Comparison of ENCODE assay signal across 14 cellular contexts in the genomic region with DNA sequence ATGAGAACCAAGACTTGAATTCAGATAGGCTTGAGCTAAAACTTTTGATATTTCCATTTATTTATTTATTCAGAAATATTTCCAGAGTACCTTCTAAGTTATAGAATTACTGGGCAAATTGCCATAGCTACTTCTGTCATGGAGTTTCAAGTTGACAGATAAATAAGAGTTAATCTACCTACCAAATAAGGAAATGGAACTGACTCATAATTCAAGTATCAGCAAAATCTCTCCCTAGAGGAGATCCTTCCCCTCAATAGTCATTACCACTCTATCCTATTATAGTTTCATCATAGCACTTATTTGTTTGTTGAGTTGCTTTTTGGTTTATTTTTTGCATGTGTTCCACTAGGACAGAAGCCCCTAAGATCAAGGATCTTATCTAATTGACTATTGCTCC. TPM values are rescaled to one million over a fixed set of nuclear protein-coding genes. Genes with fewer than 3 reads are reported as not detected.
DNase-seq lines count a peak whose midpoint lies in the region; ATAC-seq lines count a peak whose summit lies in the region.
"Had no signal": no experiment of that assay in that cellular context is flagged by ENCODE, and none has a peak within 500 bp of the region (broad histone marks: within the 10 kb centered on the region; RNA-seq: fewer than 3 reads in every experiment).

No MANE protein-coding gene starts in this region.

- ATAC-seq in GM18511 (IDR thresholded peaks at IDR 0.05; ENCODE audit: unreplicated experiment) (peak; percentile 72), GM21447 (IDR thresholded peaks at IDR 0.05; ENCODE audit: unreplicated experiment) (peak; percentile 71), HG03196 (IDR thresholded peaks at IDR 0.05; ENCODE audit: unreplicated experiment) (peak; percentile 60)
- no peak for ATAC-seq in activated CD8-positive, alpha-beta memory T cell treated with anti-CD3 and anti-CD28 coated beads, Interleukin-2, amount 10 ng/mL, durations not matched to agents 7 days and 5 days

- peaks cover 36% of the 10 kb centered on the region for H3K4me1 Mint-ChIP-seq in dendritic cell treated with granulocyte-macrophage colony-stimulating factor and Interleukin-4, amounts not matched to agents 40 ng/mL and 50 ng/mL, for 4 days (ENCODE audit: low read depth)
- H3K4me1 Mint-ChIP-seq in activated CD8-positive, alpha-beta memory T cell treated with anti-CD3 and anti-CD28 coated beads, Interleukin-2, amount 10 ng/mL, durations not matched to agents 7 days and 5 days: no peaks in the 10 kb centered on the region
- no peaks in the 10 kb centered on the region for H3K4me1 Mint-ChIP-seq in activated naive CD8-positive, alpha-beta T cell treated with anti-CD3 and anti-CD28 coated beads for 36 hours
- H3K4me1 Mint-ChIP-seq: central memory CD8-positive, alpha-beta T cell had no signal

- peaks cover 10% of the 10 kb centered on the region for H3K36me3 Mint-ChIP-seq in dendritic cell treated with granulocyte-macrophage colony-stimulating factor and Interleukin-4, amounts not matched to agents 40 ng/mL and 50 ng/mL, for 4 days (ENCODE audit: low read depth)
- no peaks in the 10 kb centered on the region for H3K36me3 Mint-ChIP-seq in activated CD8-positive, alpha-beta memory T cell treated with anti-CD3 and anti-CD28 coated beads, Interleukin-2, amount 10 ng/mL, durations not matched to agents 7 days and 5 days
- H3K36me3 Mint-ChIP-seq in activated naive CD8-positive, alpha-beta T cell treated with anti-CD3 and anti-CD28 coated beads for 36 hours: no peaks in the 10 kb centered on the region

- intact Hi-C loops in dendritic cell treated with granulocyte-macrophage colony-stimulating factor and Interleukin-4, amounts not matched to agents 40 ng/mL and 50 ng/mL, for 4 days (cut with micrococcal nuclease): no loop called here

- H3K4me3 Mint-ChIP-seq in dendritic cell treated with granulocyte-macrophage colony-stimulating factor and Interleukin-4, amounts not matched to agents 40 ng/mL and 50 ng/mL, for 4 days: peak overlapping the region; percentile 8
- no peak overlapping the region for H3K4me3 Mint-ChIP-seq in activated CD8-positive, alpha-beta memory T cell treated with anti-CD3 and anti-CD28 coated beads, Interleukin-2, amount 10 ng/mL, durations not matched to agents 7 days and 5 days
- no peak overlapping the region for H3K4me3 Mint-ChIP-seq in activated naive CD8-positive, alpha-beta T cell treated with anti-CD3 and anti-CD28 coated beads for 36 hours
- H3K4me3 Mint-ChIP-seq: central memory CD8-positive, alpha-beta T cell had no signal

- H3K9me3 Mint-ChIP-seq in dendritic cell treated with granulocyte-macrophage colony-stimulating factor and Interleukin-4, amounts not matched to agents 40 ng/mL and 50 ng/mL, for 4 days: no peaks in the 10 kb centered on the region
- H3K9me3 Mint-ChIP-seq in activated CD8-positive, alpha-beta memory T cell treated with anti-CD3 and anti-CD28 coated beads, Interleukin-2, amount 10 ng/mL, durations not matched to agents 7 days and 5 days (ENCODE audit: low read depth): no peaks in the 10 kb centered on the region
- H3K9me3 Mint-ChIP-seq in activated naive CD8-positive, alpha-beta T cell treated with anti-CD3 and anti-CD28 coated beads for 36 hours: no peaks in the 10 kb centered on the region

- no peaks in the 10 kb centered on the region for H3K27me3 Mint-ChIP-seq in dendritic cell treated with granulocyte-macrophage colony-stimulating factor and Interleukin-4, amounts not matched to agents 40 ng/mL and 50 ng/mL, for 4 days
- H3K27me3 Mint-ChIP-seq in activated CD8-positive, alpha-beta memory T cell treated with anti-CD3 and anti-CD28 coated beads, Interleukin-2, amount 10 ng/mL, durations not matched to agents 7 days and 5 days: no peaks in the 10 kb centered on the region
- no peaks in the 10 kb centered on the region for H3K27me3 Mint-ChIP-seq in activated naive CD8-positive, alpha-beta T cell treated with anti-CD3 and anti-CD28 coated beads for 36 hours

- DNase-seq in activated CD8-positive, alpha-beta memory T cell treated with anti-CD3 and anti-CD28 coated beads, Interleukin-2, amount 10 ng/mL, durations not matched to agents 7 days and 5 days: no peak
- DNase-seq in NCI-H1092 treated with DMSO at 0.1 percent for 48 hours (lab: John Stamatoyannopoulos, UW): no peak
- DNase-seq in mucosa of gallbladder (ENCODE audit: low spot score): no peak
- DNase-seq in activated naive CD8-positive, alpha-beta T cell treated with anti-CD3 and anti-CD28 coated beads for 36 hours: no peak
- DNase-seq: C1 segment of cervical spinal cord, esophagus squamous epithelium, NCI-H1105 treated with DMSO at 0.1 percent for 48 hours, NCI-H748 treated with DMSO at 0.1 percent for 48 hours, upper lobe of left lung had no signal

- peak overlapping the region; percentile 89 for H3K27ac Mint-ChIP-seq in dendritic cell treated with granulocyte-macrophage colony-stimulating factor and Interleukin-4, amounts not matched to agents 40 ng/mL and 50 ng/mL, for 4 days
- H3K27ac Mint-ChIP-seq in activated CD8-positive, alpha-beta memory T cell treated with anti-CD3 and anti-CD28 coated beads, Interleukin-2, amount 10 ng/mL, durations not matched to agents 7 days and 5 days: no peak overlapping the region
- H3K27ac Mint-ChIP-seq in activated naive CD8-positive, alpha-beta T cell treated with anti-CD3 and anti-CD28 coated beads for 36 hours: no peak overlapping the region

- CTCF ChIA-PET in activated CD8-positive, alpha-beta memory T cell treated with anti-CD3 and anti-CD28 coated beads, Interleukin-2, amount 10 ng/mL, durations not matched to agents 7 days and 5 days (lab: Charles Lee): no interaction called here

RNA-seq across cellular contexts. Expression of gene CCSER1, which starts 48.8 kb away (rescaled TPM):
- under 1 TPM in 1 of 2 experiments, not detected in 1; 0.16 TPM for total RNA-seq in activated CD8-positive, alpha-beta memory T cell treated with anti-CD3 and anti-CD28 coated beads, Interleukin-2, amount 10 ng/mL, durations not matched to agents 7 days and 5 days
- 5.4 TPM for total RNA-seq in mucosa of gallbladder
- total RNA-seq in activated naive CD8-positive, alpha-beta T cell treated with anti-CD3 and anti-CD28 coated beads for 36 hours: under 1 TPM; 0.29 to 0.42 TPM
